ENCODE assay signal across 32 cellular contexts in the genomic region with DNA sequence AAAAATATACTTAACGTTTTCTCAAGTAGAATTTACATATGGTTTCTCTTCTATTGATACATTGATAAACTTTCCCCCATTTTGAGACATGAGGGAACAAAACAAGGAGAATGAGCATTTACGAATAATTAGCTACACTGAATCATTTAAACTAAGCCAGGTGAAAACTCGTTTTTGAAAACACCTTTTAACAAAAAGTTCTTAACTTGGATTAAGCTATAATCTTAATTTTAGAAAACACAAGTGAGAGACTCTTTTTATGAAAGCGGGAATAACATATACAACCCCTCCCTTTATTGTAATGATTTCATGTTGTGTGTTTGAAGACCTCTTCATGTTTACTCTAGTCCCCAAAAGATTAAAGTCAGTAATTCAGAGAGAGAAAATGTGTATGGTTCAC. TPM values are rescaled to one million over a fixed set of nuclear protein-coding genes. Genes with fewer than 3 reads are reported as not detected.
A peak's percentile ranks its signal among the peaks of the same experiment; 100 is the strongest.
DNase-seq lines count a peak whose midpoint lies in the region; ATAC-seq, FAIRE-seq and TF ChIP-seq lines count a peak whose summit lies in the region.
"Had no signal": no experiment of that assay in that cellular context is flagged by ENCODE, and none has a peak within 500 bp of the region (broad histone marks: within the 10 kb centered on the region; RNA-seq: fewer than 3 reads in every experiment).

No MANE protein-coding gene starts in this region.

- in situ Hi-C loops in K562 (cut with MboI), result no loop called here

- no peak for TF ChIP-seq RAD21 in K562 (CRISPR knock-in tag; conservative IDR thresholded peaks at IDR 0.05 in 1 of 2, IDR thresholded peaks at IDR 0.05 in 1 of 2)

- no peaks in the 10 kb centered on the region for H3K4me1 ChIP-seq in K562 (replicated peaks in 1 of 2; ENCODE audit: control insufficient read depth in 2 of 2, insufficient read depth in 2 of 2, low read length in 2 of 2)
- peaks cover 23 to 77% (median 67%) of the 10 kb centered on the region in 4 donors for H3K4me1 ChIP-seq in esophagus muscularis mucosa
- peaks cover 81% of the 10 kb centered on the region for H3K4me1 ChIP-seq in psoas muscle
- H3K4me1 ChIP-seq in skeletal muscle tissue (ENCODE audit: control insufficient read depth in 3 of 3, insufficient read depth in 3 of 3, low read length in 3 of 3), result peaks cover 40 to 61% (median 49%) of the 10 kb centered on the region in 3 donors
- H3K4me1 ChIP-seq: BE2C had no signal

- TF ChIP-seq POLR2A in K562 (conservative IDR thresholded peaks at IDR 0.05) (no peak), esophagus muscularis mucosa (IDR thresholded peaks at IDR 0.05; ENCODE audit: low read depth) (no peak), H54 (IDR thresholded peaks at IDR 0.05; ENCODE audit: low read depth, low read length) (no peak)

- CTCF ChIA-PET in K562 (lab: Yijun Ruan, JAX; ENCODE audit: low intra/inter-chr PET ratio), result no interaction called here
- CTCF ChIA-PET in WTC11 (lab: Charles Lee), result no interaction called here

- POLR2A ChIA-PET in K562 (lab: Yijun Ruan, JAX) (no interaction called here), WTC11 (lab: Charles Lee) (no interaction called here)

- DNase-seq in K562 (ENCODE audit: extremely low read depth in 1 of 4, low spot score in 3 of 4) (no peak), esophagus muscularis mucosa (ENCODE audit: extremely low spot score) (no peak), psoas muscle (no peak), H54 (ENCODE audit: insufficient read length, low spot score) (no peak), WTC11 (ENCODE audit: low spot score) (no peak), SIG-M5 (lab: John Stamatoyannopoulos, UW) (no peak)
- DNase-seq: 8988T; ACHN; BE2C; C1 segment of cervical spinal cord; CD4-positive, alpha-beta memory T cell; CD4-positive, CD25-positive, alpha-beta regulatory T cell; CD8-positive, alpha-beta memory T cell; COR-L47; DMS 273 treated with DMSO at 0.1 percent for 48 hours; DMS153; DMS53; DMS79; DND-41; EL; GDM1 had no signal

- no peaks in the 10 kb centered on the region for H3K36me3 Mint-ChIP-seq in WTC11
- H3K36me3 Mint-ChIP-seq: CD14-positive monocyte; CD4-positive, alpha-beta memory T cell; CD4-positive, CD25-positive, alpha-beta regulatory T cell; CD8-positive, alpha-beta memory T cell had no signal

- H3K4me3 ChIP-seq in K562 (no peak overlapping the region), esophagus muscularis mucosa (no peak overlapping the region), psoas muscle (no peak overlapping the region), skeletal muscle tissue (ENCODE audit: low read length in 3 of 3) (no peak overlapping the region)
- H3K4me3 ChIP-seq: BLaER1, GM12878 had no signal

- H3K4me2 ChIP-seq in K562 (ENCODE audit: insufficient read depth, low read length), result no peak overlapping the region

- H3K36me3 ChIP-seq in K562 (ENCODE audit: control insufficient read depth, insufficient read depth, low read length), result no peaks in the 10 kb centered on the region
- H3K36me3 ChIP-seq in esophagus muscularis mucosa, result peaks cover 0 to 58% (median 49%) of the 10 kb centered on the region in 4 donors
- peaks cover 0 to 98% of the 10 kb centered on the region in 2 donors for H3K36me3 ChIP-seq in psoas muscle (ENCODE audit: insufficient read depth in 1 of 2, low read depth in 1 of 2)
- H3K36me3 ChIP-seq in skeletal muscle tissue (ENCODE audit: control insufficient read depth in 3 of 3, insufficient read depth in 3 of 3, low read length in 3 of 3), result peaks cover 6 to 35% (median 28%) of the 10 kb centered on the region in 3 donors
- H3K36me3 ChIP-seq: BE2C, BLaER1 had no signal

- FAIRE-seq in K562 (lab: Jason Lieb, UNC) (no peak), H54 (lab: Jason Lieb, UNC) (no peak)
- FAIRE-seq: A204.1, GM12878, GM12892, GM18507, GM19239 had no signal

- no TSS peak for BruUV-seq in K562 (replicated peaks; lab: Mats Ljungman, UMichigan)

- no peak for TF ChIP-seq CTCF in K562 (IDR thresholded peaks at IDR 0.05 in 2 of 3, conservative IDR thresholded peaks at IDR 0.05 in 1 of 3; ENCODE audit: insufficient read depth in 2 of 3, low read depth in 1 of 3, low read length in 3 of 3)
- TF ChIP-seq CTCF in esophagus muscularis mucosa (IDR thresholded peaks at IDR 0.05), result no peak
- no peak for TF ChIP-seq CTCF in psoas muscle (IDR thresholded peaks at IDR 0.05)
- TF ChIP-seq CTCF in WTC11 (IDR thresholded peaks at IDR 0.05), result no peak

- H3K27ac ChIP-seq in K562 (ENCODE audit: extremely low read depth, low read depth, low read length), result no peak overlapping the region
- peak overlapping the region; percentile 61 to 83 (median 74) for H3K27ac ChIP-seq in esophagus muscularis mucosa (replicated peaks in 1 of 4)
- H3K27ac ChIP-seq in psoas muscle, result peak overlapping the region; percentile 80
- peak overlapping the region; percentile 83 for H3K27ac ChIP-seq in skeletal muscle tissue (ENCODE audit: low read depth, low read length)
- H3K27ac ChIP-seq: BLaER1 had no signal

- H3K9me3 Mint-ChIP-seq in WTC11, result no peaks in the 10 kb centered on the region
- H3K9me3 Mint-ChIP-seq: CD8-positive, alpha-beta memory T cell had no signal

- no peak overlapping the region for H3K27ac Mint-ChIP-seq in WTC11
- H3K27ac Mint-ChIP-seq: CD14-positive monocyte; CD4-positive, alpha-beta memory T cell; CD4-positive, CD25-positive, alpha-beta regulatory T cell; CD8-positive, alpha-beta memory T cell had no signal

- H3K4me3 Mint-ChIP-seq in WTC11, result no peak overlapping the region
- H3K4me3 Mint-ChIP-seq: CD4-positive, alpha-beta memory T cell; CD4-positive, CD25-positive, alpha-beta regulatory T cell; CD8-positive, alpha-beta memory T cell had no signal

- no peaks in the 10 kb centered on the region for H3K9me1 ChIP-seq in K562 (ENCODE audit: control insufficient read depth, insufficient read depth, low read length)

- intact Hi-C loops in K562 (cut with micrococcal nuclease) (no loop called here), esophagus muscularis mucosa (cut with DNase I) (no loop called here), psoas muscle (cut with DNase I) (no loop called here)

- no peaks in the 10 kb centered on the region for H3K79me2 ChIP-seq in K562 (ENCODE audit: control insufficient read depth, insufficient read depth, low read length)

- no peaks in the 10 kb centered on the region for H3K9me3 ChIP-seq in K562 (replicated peaks; ENCODE audit: control insufficient read depth, insufficient read depth, low read depth, low read length)
- no peaks in the 10 kb centered on the region for H3K9me3 ChIP-seq in esophagus muscularis mucosa
- no peaks in the 10 kb centered on the region for H3K9me3 ChIP-seq in psoas muscle
- H3K9me3 ChIP-seq in skeletal muscle tissue (ENCODE audit: control insufficient read depth in 3 of 3, low read length in 3 of 3), result no peaks in the 10 kb centered on the region
- H3K9me3 ChIP-seq: BE2C had no signal

- H4K20me1 ChIP-seq in K562 (replicated peaks; ENCODE audit: control insufficient read depth, insufficient read depth, low read length), result no peaks in the 10 kb centered on the region

- H3K9ac ChIP-seq in K562 (ENCODE audit: insufficient read depth in 1 of 2, low read depth in 2 of 2, low read length in 2 of 2) (no peak overlapping the region), skeletal muscle tissue (ENCODE audit: low read depth in 1 of 3, low read length in 3 of 3) (no peak overlapping the region)
- H3K9ac ChIP-seq: BLaER1 had no signal

- ATAC-seq in K562 (no peak), psoas muscle (no peak), WTC11 (no peak), GM18858 (IDR thresholded peaks at IDR 0.05; ENCODE audit: unreplicated experiment) (no peak)
- ATAC-seq: GM12878 had no signal

- TF ChIP-seq EP300 in K562 (IDR thresholded peaks at IDR 0.05; ENCODE audit: low read length) (no peak), esophagus muscularis mucosa (IDR thresholded peaks at IDR 0.05) (no peak)

- peaks cover 29 to 39% of the 10 kb centered on the region in 2 experiments for H3K27me3 ChIP-seq in K562 (ENCODE audit: control insufficient read depth in 2 of 2, insufficient read depth in 2 of 2, low read length in 2 of 2)
- H3K27me3 ChIP-seq in esophagus muscularis mucosa, result no peaks in the 10 kb centered on the region
- H3K27me3 ChIP-seq in psoas muscle (ENCODE audit: insufficient read depth in 3 of 3, low read length in 2 of 3), result no peaks in the 10 kb centered on the region
- H3K27me3 ChIP-seq in skeletal muscle tissue (ENCODE audit: control insufficient read depth in 3 of 3, insufficient read depth in 3 of 3, low read length in 3 of 3), result no peaks in the 10 kb centered on the region
- H3K27me3 ChIP-seq: BE2C had no signal

- WGBS in K562 (ENCODE audit: insufficient coverage, low coverage, missing lambda C conversion rate), result 2% methylated on average over 4 of the region's 4 CpGs
- 77% methylated on average over 4 of the region's 4 CpGs for WGBS in esophagus muscularis mucosa
- WGBS in psoas muscle, 3 donors, result 75 to 88% (median 78%) methylated on average over 4 of the region's 4 CpGs

- no peaks in the 10 kb centered on the region for H3K4me1 Mint-ChIP-seq in WTC11

- no peak overlapping the region for H2AFZ ChIP-seq in K562 (ENCODE audit: low read depth, low read length)

- no peaks in the 10 kb centered on the region for H3K27me3 Mint-ChIP-seq in WTC11 (ENCODE audit: low read depth)

RNA-seq across cellular contexts. Expression of a gene that starts 20.1 kb away (rescaled TPM):
- total RNA-seq in K562 (2011; cell fraction: chromatin; rRNA removed; ENCODE audit: low replicate concordance), result not detected in 2 replicates
- total RNA-seq in K562 (2011; cell fraction: nucleolus; rRNA removed), result not detected in 2 replicates
- total RNA-seq in K562 (2011; cell fraction: nucleoplasm; rRNA removed), result not detected in 2 replicates
- total RNA-seq in K562 (2014; rRNA removed), result 0.12 TPM in 1 of 2 replicates, not detected in the other
- not detected in 2 replicates for total RNA-seq in K562 (2014; rRNA removed; fragmentation: Illumina TruSeq; extraction: Trizol)
- not detected in 2 replicates for total RNA-seq in K562 (2015; rRNA removed; fragmentation: Illumina TruSeq; extraction: Trizol)
- total RNA-seq in K562 (2021), result not detected in 2 replicates
- polyA plus RNA-seq in K562 (2011; rRNA removed), result not detected in 2 replicates
- polyA plus RNA-seq in K562 (2011; cell fraction: cytosol; rRNA removed), result not detected in 2 replicates
- polyA plus RNA-seq in K562 (2011; cell fraction: nucleus; rRNA removed), result not detected in 2 replicates
- polyA plus RNA-seq in K562 (2012), result 0.04 and 0.14 TPM in 2 replicates
- not detected in 2 replicates for polyA plus RNA-seq in K562 (2014; fragmentation: Illumina TruSeq; extraction: Trizol)
- under 1 TPM in 1 of 2 experiments, not detected in 1; 0.06 TPM for polyA plus RNA-seq in K562 (2014; fragmentation: Nextera tagmentation; extraction: Ambion mirVana)
- not detected in 2 replicates for polyA plus RNA-seq in K562 (2014; rRNA removed)
- not detected in 2 replicates for polyA minus RNA-seq in K562 (2011; rRNA and poly(A)+ RNA removed)
- not detected in 2 replicates for polyA minus RNA-seq in K562 (2011; cell fraction: cytosol; rRNA and poly(A)+ RNA removed)
- polyA minus RNA-seq in K562 (2011; cell fraction: nucleus; rRNA and poly(A)+ RNA removed), result not detected in 2 replicates
- total RNA-seq in esophagus muscularis mucosa, result 1,000 to 10,000 TPM; 1,279 to 2,098 (median 1,627) TPM
- 1,000 to 10,000 TPM; 2,718 to 5,341 (median 3,828) TPM for total RNA-seq in psoas muscle
- 1,000 to 10,000 TPM in 2 of 3 donors, 100 to 1,000 TPM in 1; 703 to 2,553 (median 1,460) TPM for polyA plus RNA-seq in psoas muscle
- total RNA-seq in skeletal muscle tissue, result 415 TPM
- total RNA-seq in WTC11 (2021), result 6.2 to 7.0 TPM (median 6.9 TPM) in 3 replicates
- total RNA-seq: A673; CD4-positive, alpha-beta memory T cell; CD4-positive, CD25-positive, alpha-beta regulatory T cell; CD8-positive, alpha-beta memory T cell; GM12878 had no signal
- polyA plus RNA-seq: CD14-positive monocyte; CD4-positive, alpha-beta memory T cell; CD4-positive, CD25-positive, alpha-beta regulatory T cell; CD8-positive, alpha-beta memory T cell had no signal

RNA-seq across cellular contexts. Expression of a gene that starts 43.7 kb away (rescaled TPM):
- total RNA-seq in K562 (2011; cell fraction: chromatin; rRNA removed; ENCODE audit: low replicate concordance), result not detected in 2 replicates
- not detected in 2 replicates for total RNA-seq in K562 (2011; cell fraction: nucleolus; rRNA removed)
- total RNA-seq in K562 (2011; cell fraction: nucleoplasm; rRNA removed), result not detected in 2 replicates
- total RNA-seq in K562 (2014; rRNA removed), result not detected in 2 replicates
- total RNA-seq in K562 (2014; rRNA removed; fragmentation: Illumina TruSeq; extraction: Trizol), result 0.07 and 0.22 TPM in 2 replicates
- total RNA-seq in K562 (2015; rRNA removed; fragmentation: Illumina TruSeq; extraction: Trizol), result not detected in 2 replicates
- 0.25 TPM in 1 of 2 replicates, not detected in the other for total RNA-seq in K562 (2021)
- polyA plus RNA-seq in K562 (2011; rRNA removed), result 0.35 TPM in 1 of 2 replicates, not detected in the other
- 0.10 TPM in 1 of 2 replicates, not detected in the other for polyA plus RNA-seq in K562 (2011; cell fraction: cytosol; rRNA removed)
- 0.20 TPM in 1 of 2 replicates, not detected in the other for polyA plus RNA-seq in K562 (2011; cell fraction: nucleus; rRNA removed)
- 0.07 and 0.15 TPM in 2 replicates for polyA plus RNA-seq in K562 (2012)
- 0.16 and 0.37 TPM in 2 replicates for polyA plus RNA-seq in K562 (2014; fragmentation: Illumina TruSeq; extraction: Trizol)
- under 1 TPM in 1 of 2 experiments, not detected in 1; 0.04 TPM for polyA plus RNA-seq in K562 (2014; fragmentation: Nextera tagmentation; extraction: Ambion mirVana)
- 0.04 TPM in 1 of 2 replicates, not detected in the other for polyA plus RNA-seq in K562 (2014; rRNA removed)
- polyA minus RNA-seq in K562 (2011; rRNA and poly(A)+ RNA removed), result 0.15 TPM in 1 of 2 replicates, not detected in the other
- not detected in 2 replicates for polyA minus RNA-seq in K562 (2011; cell fraction: cytosol; rRNA and poly(A)+ RNA removed)
- polyA minus RNA-seq in K562 (2011; cell fraction: nucleus; rRNA and poly(A)+ RNA removed), result 0.11 TPM in 1 of 2 replicates, not detected in the other
- 1 to 10 TPM; 2.9 to 6.3 (median 4.4) TPM for total RNA-seq in esophagus muscularis mucosa
- 1 to 10 TPM in 2 of 4 donors, under 1 TPM in 2; 0.54 to 7.0 (median 3.2) TPM for total RNA-seq in psoas muscle
- polyA plus RNA-seq in psoas muscle, result 1 to 10 TPM in 1 of 3 donors, under 1 TPM in 2; 0.07 to 5.9 (median 0.65) TPM
- total RNA-seq in skeletal muscle tissue, result 0.52 TPM
- 2.1 to 2.9 TPM (median 2.2 TPM) in 3 replicates for total RNA-seq in WTC11 (2021)
- total RNA-seq: A673; CD4-positive, CD25-positive, alpha-beta regulatory T cell; CD8-positive, alpha-beta memory T cell; Daoy had no signal
- polyA plus RNA-seq: CD14-positive monocyte; CD8-positive, alpha-beta memory T cell had no signal

Comparison
In these comparisons a context has a peak if more than half of its experiments do, and no peak if none do; other contexts are left out.
1. RNA of a gene that starts 20.1 kb away (total RNA-seq): 2,718 to 5,341 TPM in psoas muscle, 1,279 to 2,098 TPM in esophagus muscularis mucosa and 415 TPM in skeletal muscle tissue (single experiment); 6.2 to 7.0 TPM in WTC11 and 0.12 TPM in K562; every median in the first group is over 10 times any median in the second.